Comparison of ENCODE assay signal across 1 cellular context in the genomic region with DNA sequence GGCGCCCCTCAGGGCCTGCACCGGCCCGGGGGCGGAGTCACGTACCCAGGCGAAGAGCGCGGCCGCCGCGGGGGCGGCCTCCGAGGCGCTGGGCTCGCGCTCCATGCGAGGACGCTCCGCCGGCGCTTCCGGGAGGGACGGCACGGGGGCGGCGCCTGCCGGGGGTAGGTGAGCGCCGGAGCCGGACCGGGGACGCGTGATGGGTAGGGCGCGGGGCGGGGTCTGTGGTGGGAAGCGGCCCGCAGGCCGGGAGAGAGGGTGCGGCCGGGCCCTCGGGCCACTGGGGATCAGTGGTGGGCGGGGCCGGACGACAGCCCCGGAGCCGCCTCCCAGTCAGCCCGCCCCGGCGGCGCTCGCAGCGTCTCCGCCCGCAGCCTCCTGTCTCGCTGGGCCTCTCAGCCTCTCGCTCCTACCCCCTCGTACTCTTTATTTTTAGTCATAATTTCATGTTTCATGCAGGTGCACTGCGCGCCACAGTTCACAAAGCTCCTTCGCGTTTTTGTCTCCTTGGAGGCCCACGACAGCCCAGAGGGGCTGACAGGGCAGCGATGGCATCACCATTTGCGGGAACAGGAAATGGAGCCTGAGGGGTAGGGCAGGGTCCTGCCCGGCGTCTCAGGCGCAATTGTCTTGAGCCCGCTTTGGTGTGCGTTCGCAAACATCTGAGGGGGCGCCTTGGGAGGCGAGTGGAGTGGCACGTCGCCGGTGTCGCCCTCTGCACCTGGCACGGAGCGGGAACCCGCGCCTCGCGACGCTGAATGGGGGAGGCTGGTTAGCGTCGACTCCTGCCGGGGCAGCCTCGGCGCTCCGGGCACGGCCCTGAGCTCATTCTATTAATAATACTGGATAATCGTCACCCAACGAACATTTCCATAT.
A peak's percentile ranks its signal among the peaks of the same experiment; 100 is the strongest.
TF ChIP-seq lines count a peak whose summit lies in the region.

A gene (minus strand): TSS at position 142 of the 876 bp plus-strand sequence. CDS start 37 bp downstream, at position 105.

TF ChIP-seq in H1, 55 proteins besides CTCF, POLR2A, EP300 and RAD21 (continued from another document):
- TF ChIP-seq, protein P1, sequence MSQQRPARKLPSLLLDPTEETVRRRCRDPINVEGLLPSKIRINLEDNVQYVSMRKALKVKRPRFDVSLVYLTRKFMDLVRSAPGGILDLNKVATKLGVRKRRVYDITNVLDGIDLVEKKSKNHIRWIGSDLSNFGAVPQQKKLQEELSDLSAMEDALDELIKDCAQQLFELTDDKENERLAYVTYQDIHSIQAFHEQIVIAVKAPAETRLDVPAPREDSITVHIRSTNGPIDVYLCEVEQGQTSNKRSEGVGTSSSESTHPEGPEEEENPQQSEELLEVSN (IDR thresholded peaks at IDR 0.05) = peak; percentile 87
- TF ChIP-seq KDM4A (IDR thresholded peaks at IDR 0.05; ENCODE audit: low read depth, low read length, severe bottlenecking) = peak; percentile 95
- no peak for TF ChIP-seq TAF7 (optimal IDR thresholded peaks at IDR 0.05; ENCODE audit: borderline replicate concordance, low read depth, low read length)
- TF ChIP-seq SUZ12 (IDR thresholded peaks at IDR 0.05; ENCODE audit: low read length) = 0 out of 2 replicates have a peak, but pooled peaks have one; percentile 30
- 0 out of 4 replicates have a peak, but pooled peaks of 1 of the 2 experiments have one; percentile 60 for TF ChIP-seq HDAC2 (IDR thresholded peaks at IDR 0.05; ENCODE audit: borderline replicate concordance in 1 of 2, low read depth in 2 of 2, low read length in 2 of 2)
- 0 out of 2 replicates have a peak, but pooled peaks have one; percentile 5 for TF ChIP-seq RBBP5 (IDR thresholded peaks at IDR 0.05; ENCODE audit: borderline replicate concordance, low read depth, low read length)
- peak; percentile 80; the same call in 1 of the 2 replicates for TF ChIP-seq EGR1 (IDR thresholded peaks at IDR 0.05; ENCODE audit: borderline replicate concordance, low read depth, low read length)
- TF ChIP-seq YY1 (IDR thresholded peaks at IDR 0.05; ENCODE audit: low read depth, low read length) = 0 out of 2 replicates have a peak, but pooled peaks have one; percentile 4
- peak; percentile 73 for TF ChIP-seq ASH2L (IDR thresholded peaks at IDR 0.05; ENCODE audit: low read length)
- TF ChIP-seq MAFK (IDR thresholded peaks at IDR 0.05; ENCODE audit: low read depth, low read length) = no peak
